1 cellular context compared by ENCODE assay signal in the genomic region with DNA sequence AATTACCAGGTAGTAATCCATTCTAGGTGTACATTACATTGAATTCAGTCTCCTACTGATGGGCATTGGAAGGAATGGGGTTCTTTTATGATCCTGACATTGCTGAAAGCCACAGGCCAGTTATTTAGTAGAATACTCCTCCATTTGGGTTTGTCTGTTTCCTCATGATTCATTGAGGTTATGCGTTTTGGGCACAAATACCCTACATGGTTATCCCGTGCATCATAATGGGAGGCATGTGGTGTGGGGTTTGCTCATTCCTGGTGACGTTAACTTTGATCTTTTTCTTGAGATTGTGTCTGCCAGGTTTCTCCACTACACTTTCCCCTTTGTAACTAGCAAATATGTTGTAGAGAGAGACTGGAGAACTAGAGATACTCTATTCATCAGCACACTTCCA.
TF ChIP-seq lines count a peak whose summit lies in the region.

No MANE protein-coding gene starts in this region.

TF ChIP-seq in K562, 482 proteins besides CTCF, POLR2A, EP300 and RAD21:
- TF ChIP-seq, protein P1, sequence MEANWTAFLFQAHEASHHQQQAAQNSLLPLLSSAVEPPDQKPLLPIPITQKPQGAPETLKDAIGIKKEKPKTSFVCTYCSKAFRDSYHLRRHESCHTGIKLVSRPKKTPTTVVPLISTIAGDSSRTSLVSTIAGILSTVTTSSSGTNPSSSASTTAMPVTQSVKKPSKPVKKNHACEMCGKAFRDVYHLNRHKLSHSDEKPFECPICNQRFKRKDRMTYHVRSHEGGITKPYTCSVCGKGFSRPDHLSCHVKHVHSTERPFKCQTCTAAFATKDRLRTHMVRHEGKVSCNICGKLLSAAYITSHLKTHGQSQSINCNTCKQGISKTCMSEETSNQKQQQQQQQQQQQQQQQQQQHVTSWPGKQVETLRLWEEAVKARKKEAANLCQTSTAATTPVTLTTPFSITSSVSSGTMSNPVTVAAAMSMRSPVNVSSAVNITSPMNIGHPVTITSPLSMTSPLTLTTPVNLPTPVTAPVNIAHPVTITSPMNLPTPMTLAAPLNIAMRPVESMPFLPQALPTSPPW (CRISPR knock-in tag; IDR thresholded peaks at IDR 0.05) = 0 out of 2 replicates have a peak, but pooled peaks have one; percentile 22
- TF ChIP-seq PHB (CRISPR knock-in tag; IDR thresholded peaks at IDR 0.05) (no peak), DMBX1 (CRISPR knock-in tag; IDR thresholded peaks at IDR 0.05; ENCODE audit: borderline replicate concordance) (no peak), FOSL1 (tag; conservative IDR thresholded peaks at IDR 0.05) (peak; percentile 59), CREM (IDR thresholded peaks at IDR 0.05; ENCODE audit: low read depth) (peak; percentile 15; the same call in 1 of the 2 replicates), EWSR1 (IDR thresholded peaks at IDR 0.05; ENCODE audit: borderline replicate concordance, low read depth, partially characterized antibody) (no peak), TAF1 (IDR thresholded peaks at IDR 0.05; ENCODE audit: control insufficient read depth, extremely low read depth, insufficient read depth, low read length, severe bottlenecking) (no peak)
- TF ChIP-seq, protein P2, sequence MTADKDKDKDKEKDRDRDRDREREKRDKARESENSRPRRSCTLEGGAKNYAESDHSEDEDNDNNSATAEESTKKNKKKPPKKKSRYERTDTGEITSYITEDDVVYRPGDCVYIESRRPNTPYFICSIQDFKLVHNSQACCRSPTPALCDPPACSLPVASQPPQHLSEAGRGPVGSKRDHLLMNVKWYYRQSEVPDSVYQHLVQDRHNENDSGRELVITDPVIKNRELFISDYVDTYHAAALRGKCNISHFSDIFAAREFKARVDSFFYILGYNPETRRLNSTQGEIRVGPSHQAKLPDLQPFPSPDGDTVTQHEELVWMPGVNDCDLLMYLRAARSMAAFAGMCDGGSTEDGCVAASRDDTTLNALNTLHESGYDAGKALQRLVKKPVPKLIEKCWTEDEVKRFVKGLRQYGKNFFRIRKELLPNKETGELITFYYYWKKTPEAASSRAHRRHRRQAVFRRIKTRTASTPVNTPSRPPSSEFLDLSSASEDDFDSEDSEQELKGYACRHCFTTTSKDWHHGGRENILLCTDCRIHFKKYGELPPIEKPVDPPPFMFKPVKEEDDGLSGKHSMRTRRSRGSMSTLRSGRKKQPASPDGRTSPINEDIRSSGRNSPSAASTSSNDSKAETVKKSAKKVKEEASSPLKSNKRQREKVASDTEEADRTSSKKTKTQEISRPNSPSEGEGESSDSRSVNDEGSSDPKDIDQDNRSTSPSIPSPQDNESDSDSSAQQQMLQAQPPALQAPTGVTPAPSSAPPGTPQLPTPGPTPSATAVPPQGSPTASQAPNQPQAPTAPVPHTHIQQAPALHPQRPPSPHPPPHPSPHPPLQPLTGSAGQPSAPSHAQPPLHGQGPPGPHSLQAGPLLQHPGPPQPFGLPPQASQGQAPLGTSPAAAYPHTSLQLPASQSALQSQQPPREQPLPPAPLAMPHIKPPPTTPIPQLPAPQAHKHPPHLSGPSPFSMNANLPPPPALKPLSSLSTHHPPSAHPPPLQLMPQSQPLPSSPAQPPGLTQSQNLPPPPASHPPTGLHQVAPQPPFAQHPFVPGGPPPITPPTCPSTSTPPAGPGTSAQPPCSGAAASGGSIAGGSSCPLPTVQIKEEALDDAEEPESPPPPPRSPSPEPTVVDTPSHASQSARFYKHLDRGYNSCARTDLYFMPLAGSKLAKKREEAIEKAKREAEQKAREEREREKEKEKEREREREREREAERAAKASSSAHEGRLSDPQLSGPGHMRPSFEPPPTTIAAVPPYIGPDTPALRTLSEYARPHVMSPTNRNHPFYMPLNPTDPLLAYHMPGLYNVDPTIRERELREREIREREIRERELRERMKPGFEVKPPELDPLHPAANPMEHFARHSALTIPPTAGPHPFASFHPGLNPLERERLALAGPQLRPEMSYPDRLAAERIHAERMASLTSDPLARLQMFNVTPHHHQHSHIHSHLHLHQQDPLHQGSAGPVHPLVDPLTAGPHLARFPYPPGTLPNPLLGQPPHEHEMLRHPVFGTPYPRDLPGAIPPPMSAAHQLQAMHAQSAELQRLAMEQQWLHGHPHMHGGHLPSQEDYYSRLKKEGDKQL (CRISPR knock-in tag; IDR thresholded peaks at IDR 0.05; ENCODE audit: borderline replicate concordance) = no peak
- TF ChIP-seq, protein P3, sequence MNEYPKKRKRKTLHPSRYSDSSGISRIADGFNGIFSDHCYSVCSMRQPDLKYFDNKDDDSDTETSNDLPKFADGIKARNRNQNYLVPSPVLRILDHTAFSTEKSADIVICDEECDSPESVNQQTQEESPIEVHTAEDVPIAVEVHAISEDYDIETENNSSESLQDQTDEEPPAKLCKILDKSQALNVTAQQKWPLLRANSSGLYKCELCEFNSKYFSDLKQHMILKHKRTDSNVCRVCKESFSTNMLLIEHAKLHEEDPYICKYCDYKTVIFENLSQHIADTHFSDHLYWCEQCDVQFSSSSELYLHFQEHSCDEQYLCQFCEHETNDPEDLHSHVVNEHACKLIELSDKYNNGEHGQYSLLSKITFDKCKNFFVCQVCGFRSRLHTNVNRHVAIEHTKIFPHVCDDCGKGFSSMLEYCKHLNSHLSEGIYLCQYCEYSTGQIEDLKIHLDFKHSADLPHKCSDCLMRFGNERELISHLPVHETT (CRISPR knock-in tag; conservative IDR thresholded peaks at IDR 0.05 in 1 of 2, IDR thresholded peaks at IDR 0.05 in 1 of 2) = peak in 1 of 2 experiments; percentile 31; a peak in 1 of 4 replicates
- TF ChIP-seq, protein P4, sequence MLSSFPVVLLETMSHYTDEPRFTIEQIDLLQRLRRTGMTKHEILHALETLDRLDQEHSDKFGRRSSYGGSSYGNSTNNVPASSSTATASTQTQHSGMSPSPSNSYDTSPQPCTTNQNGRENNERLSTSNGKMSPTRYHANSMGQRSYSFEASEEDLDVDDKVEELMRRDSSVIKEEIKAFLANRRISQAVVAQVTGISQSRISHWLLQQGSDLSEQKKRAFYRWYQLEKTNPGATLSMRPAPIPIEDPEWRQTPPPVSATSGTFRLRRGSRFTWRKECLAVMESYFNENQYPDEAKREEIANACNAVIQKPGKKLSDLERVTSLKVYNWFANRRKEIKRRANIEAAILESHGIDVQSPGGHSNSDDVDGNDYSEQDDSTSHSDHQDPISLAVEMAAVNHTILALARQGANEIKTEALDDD (IDR thresholded peaks at IDR 0.05) = 0 out of 2 replicates have a peak, but pooled peaks have one; percentile 20
